In genomic region chr6:5728726-5729434, GRCh38 we compare ENCODE assay signal across 9 cellular contexts.
DNase-seq lines count a peak whose midpoint lies in the region; ATAC-seq and TF ChIP-seq lines count a peak whose summit lies in the region.
"Had no signal": no experiment of that assay in that cellular context is flagged by ENCODE, and none has a peak within 500 bp of the region (broad histone marks: within the 10 kb centered on the region; RNA-seq: fewer than 3 reads in every experiment).

No MANE protein-coding gene starts in this region.

- peak in 1 of 2 experiments; percentile 66; a peak in 1 of 4 replicates for TF ChIP-seq EP300 in SK-N-SH (IDR thresholded peaks at IDR 0.05; ENCODE audit: borderline replicate concordance in 1 of 2, low read depth in 1 of 2, low read length in 1 of 2)

- H3K4me2 ChIP-seq in SK-N-SH, result peak overlapping the region; percentile 48

- TF ChIP-seq CTCF in SK-N-SH (IDR thresholded peaks at IDR 0.05), result no peak
- TF ChIP-seq CTCF in left lung (IDR thresholded peaks at IDR 0.05), result no peak

- POLR2A ChIA-PET in SK-N-SH (lab: Yijun Ruan, JAX), result no interaction called here

- H3K4me1 ChIP-seq in SK-N-SH (ENCODE audit: control insufficient read depth in 1 of 2, insufficient read depth in 2 of 2, low read depth in 1 of 2, low read length in 1 of 2) (peaks cover 10 to 20% of the 10 kb centered on the region in 2 experiments; a peak in 2 of 4 replicates), left lung (peaks cover 0 to 6% of the 10 kb centered on the region in 2 donors)

- DNase-seq in Daoy (ENCODE audit: low read depth) (peak; percentile 87), NCI-H1105 treated with DMSO at 0.1 percent for 48 hours (lab: John Stamatoyannopoulos, UW) (peak; percentile 7), SK-N-SH (no peak), left lung (peak; percentile 59 to 78), KG1 (lab: John Stamatoyannopoulos, UW) (no peak)
- DNase-seq in activated CD4-positive, alpha-beta T cell treated with anti-CD3 and anti-CD28 coated beads for 4 hours, result no peak

- intact Hi-C loops in left lung (cut with DNase I), result no loop called here

- WGBS in SK-N-SH (ENCODE audit: low lambda C conversion rate), result 59% methylated on average over 15 of the region's 21 CpGs

- no peak for TF ChIP-seq RAD21 in SK-N-SH (IDR thresholded peaks at IDR 0.05; ENCODE audit: low read length)

- no peaks in the 10 kb centered on the region for H3K79me2 ChIP-seq in SK-N-SH (ENCODE audit: insufficient read depth)

- H4K20me1 ChIP-seq in SK-N-SH (ENCODE audit: insufficient read depth), result no peaks in the 10 kb centered on the region

- H3K27me3 ChIP-seq in SK-N-SH (ENCODE audit: insufficient read depth) (no peaks in the 10 kb centered on the region), left lung (no peaks in the 10 kb centered on the region)
- H3K27me3 ChIP-seq: tibial nerve had no signal

- H3K36me3 ChIP-seq in SK-N-SH (replicated peaks in 1 of 2; ENCODE audit: control insufficient read depth in 1 of 2, insufficient read depth in 2 of 2, low read length in 1 of 2) (no peaks in the 10 kb centered on the region), left lung (no peaks in the 10 kb centered on the region)
- H3K36me3 ChIP-seq: tibial nerve had no signal

- no peaks in the 10 kb centered on the region for H3K9me2 ChIP-seq in SK-N-SH

- no peak overlapping the region for H3K4me3 ChIP-seq in SK-N-SH (ENCODE audit: low read depth in 2 of 2, low read length in 1 of 2)
- H3K4me3 ChIP-seq in left lung, result no peak overlapping the region
- H3K4me3 ChIP-seq: tibial nerve had no signal

- no peak overlapping the region for H3K9ac ChIP-seq in SK-N-SH

- ATAC-seq in left lung (peak; percentile 89), GM21786 (IDR thresholded peaks at IDR 0.05; ENCODE audit: unreplicated experiment) (no peak), HG03521 (IDR thresholded peaks at IDR 0.05; ENCODE audit: unreplicated experiment) (no peak)

- H3K27ac ChIP-seq in SK-N-SH (ENCODE audit: low read depth in 2 of 2, low read length in 1 of 2) (peak overlapping the region in 1 of 2 experiments; percentile 38; a peak in 2 of 4 replicates), left lung (no peak overlapping the region)
- H3K27ac ChIP-seq: tibial nerve had no signal

- CTCF ChIA-PET in SK-N-SH (lab: Yijun Ruan, JAX), result interaction anchor here (0.8 to 1.9 kb wide), 3 partner anchors 9 to 258 kb away, joined by 3 to 7 read pairs (median 3); no protein-coding TSS in a partner anchor

- H3F3A ChIP-seq in SK-N-SH (replicated peaks; ENCODE audit: insufficient read depth), result no peaks in the 10 kb centered on the region

- H3K9me3 ChIP-seq in SK-N-SH (no peaks in the 10 kb centered on the region), left lung (no peaks in the 10 kb centered on the region)
- H3K9me3 ChIP-seq: tibial nerve had no signal

- no peak overlapping the region for H2AFZ ChIP-seq in SK-N-SH (ENCODE audit: low read depth)

TF ChIP-seq in SK-N-SH, 30 proteins besides CTCF, POLR2A, EP300 and RAD21:
- TF ChIP-seq FOSL2 (IDR thresholded peaks at IDR 0.05; ENCODE audit: borderline replicate concordance, low read depth), result peak; percentile 38; the same call in 1 of the 2 replicates
- TF ChIP-seq FOXM1 (IDR thresholded peaks at IDR 0.05; ENCODE audit: low read depth), result 0 out of 2 replicates have a peak, but pooled peaks have one; percentile 18
- peak; percentile 68; the same call in 1 of the 2 replicates for TF ChIP-seq PBX3 (IDR thresholded peaks at IDR 0.05)
- TF ChIP-seq REST (IDR thresholded peaks at IDR 0.05; ENCODE audit: low read depth, low read length), result no peak
- peak; percentile 20; the same call in 1 of the 2 replicates for TF ChIP-seq POLR2AphosphoS5 (IDR thresholded peaks at IDR 0.05; ENCODE audit: low read depth, low read length)
- TF ChIP-seq TCF12 (IDR thresholded peaks at IDR 0.05), result peak; percentile 91
- peak; percentile 59 for TF ChIP-seq JUND (IDR thresholded peaks at IDR 0.05)
- TF ChIP-seq NRF1 (IDR thresholded peaks at IDR 0.05; ENCODE audit: low read depth, low read length), result no peak

Comparison
In these comparisons a context has a peak if more than half of its experiments do, and no peak if none do; other contexts are left out.
1. DNase-seq: peak in Daoy (single experiment), NCI-H1105 treated with DMSO at 0.1 percent for 48 hours (single experiment) and left lung (2 of 2); none in SK-N-SH (single experiment), KG1 (single experiment) and activated CD4-positive, alpha-beta T cell treated with anti-CD3 and anti-CD28 coated beads for 4 hours (0 of 2).